ENCODE assay signal across 13 cellular contexts in genomic region chr4:39626261-39626660, GRCh38.
DNase-seq lines count a peak whose midpoint lies in the region; ATAC-seq, FAIRE-seq and TF ChIP-seq lines count a peak whose summit lies in the region.
"Had no signal": no experiment of that assay in that cellular context is flagged by ENCODE, and none has a peak within 500 bp of the region (broad histone marks: within the 10 kb centered on the region; RNA-seq: fewer than 3 reads in every experiment).

No MANE protein-coding gene starts in this region.

- peaks cover 0 to 59% (median 0%) of the 10 kb centered on the region in 11 experiments; a peak in 4 of 22 replicates for H4K20me1 ChIP-seq in BLaER1 treated with 17β-estradiol and CSF1 and Interleukin-3, amounts not matched to agents 10 nM and 100 nM

- peaks cover 0 to 10% (median 0%) of the 10 kb centered on the region in 11 experiments; a peak in 3 of 22 replicates for H3K36me3 ChIP-seq in BLaER1 treated with 17β-estradiol and CSF1 and Interleukin-3, amounts not matched to agents 10 nM and 100 nM

- no peaks in the 10 kb centered on the region for H3K27me3 ChIP-seq in BLaER1 treated with 17β-estradiol and CSF1 and Interleukin-3, amounts not matched to agents 10 nM and 100 nM
- H3K27me3 ChIP-seq: body of pancreas had no signal

- H3K4me3 Mint-ChIP-seq in activated T-cell treated with anti-CD3 and anti-CD28 coated beads, Interleukin-2, amount 50 U/mL, for 24 hours = no peak overlapping the region
- H3K4me3 Mint-ChIP-seq: activated CD4-positive, alpha-beta memory T cell treated with anti-CD3 and anti-CD28 coated beads for 36 hours had no signal

- TF ChIP-seq POLR2A in NB4 (IDR thresholded peaks at IDR 0.05; ENCODE audit: extremely low read depth, insufficient read length) = no peak

- peak; percentile 60 for ATAC-seq in HG02870 (IDR thresholded peaks at IDR 0.05; ENCODE audit: unreplicated experiment)
- ATAC-seq: body of pancreas, K562, sciatic nerve had no signal

- no peak overlapping the region for H3K27ac Mint-ChIP-seq in activated T-cell treated with anti-CD3 and anti-CD28 coated beads, Interleukin-2, amount 50 U/mL, for 24 hours
- H3K27ac Mint-ChIP-seq: activated CD4-positive, alpha-beta memory T cell treated with anti-CD3 and anti-CD28 coated beads for 36 hours had no signal

- peaks cover 38 to 76% (median 63%) of the 10 kb centered on the region in 10 experiments for H3K4me1 ChIP-seq in BLaER1 treated with 17β-estradiol and CSF1 and Interleukin-3, amounts not matched to agents 10 nM and 100 nM

- H3K4me2 ChIP-seq in BLaER1 treated with 17β-estradiol and CSF1 and Interleukin-3, amounts not matched to agents 10 nM and 100 nM = peak overlapping the region; percentile 61 to 88 (median 82)

- peaks cover 5% of the 10 kb centered on the region for H3K36me3 Mint-ChIP-seq in activated T-cell treated with anti-CD3 and anti-CD28 coated beads, Interleukin-2, amount 50 U/mL, for 24 hours (ENCODE audit: low read depth)
- H3K36me3 Mint-ChIP-seq: activated CD4-positive, alpha-beta memory T cell treated with anti-CD3 and anti-CD28 coated beads for 36 hours had no signal

- H3K9ac ChIP-seq in BLaER1 treated with 17β-estradiol and CSF1 and Interleukin-3, amounts not matched to agents 10 nM and 100 nM = no peak overlapping the region

- H3K9me3 Mint-ChIP-seq in activated T-cell treated with anti-CD3 and anti-CD28 coated beads, Interleukin-2, amount 50 U/mL, for 24 hours = no peaks in the 10 kb centered on the region
- H3K9me3 Mint-ChIP-seq: activated CD4-positive, alpha-beta memory T cell treated with anti-CD3 and anti-CD28 coated beads for 36 hours had no signal

- H3K4me1 Mint-ChIP-seq in activated T-cell treated with anti-CD3 and anti-CD28 coated beads, Interleukin-2, amount 50 U/mL, for 24 hours (ENCODE audit: low read depth) = peaks cover 12% of the 10 kb centered on the region

- no peak for TF ChIP-seq CTCF in NB4 (IDR thresholded peaks at IDR 0.05; ENCODE audit: low read depth, low read length)

- peak overlapping the region in 8 of 11 experiments; percentile 54 to 75 (median 68); a peak in 15 of 22 replicates for H3K27ac ChIP-seq in BLaER1 treated with 17β-estradiol and CSF1 and Interleukin-3, amounts not matched to agents 10 nM and 100 nM
- H3K27ac ChIP-seq: body of pancreas had no signal

- DNase-seq in GM19239 (ENCODE audit: insufficient read length, low spot score) (peak; percentile 19), NB4 (ENCODE audit: low read depth) (peak; percentile 91), NCI-H2196 treated with DMSO at 0.1 percent for 48 hours (lab: John Stamatoyannopoulos, UW; ENCODE audit: unreplicated experiment) (no peak), iPS-NIHi11 (ENCODE audit: low spot score) (no peak)
- no peak for DNase-seq in activated naive CD4-positive, alpha-beta T cell (lab: John Stamatoyannopoulos, UW)
- DNase-seq in activated T-cell treated with anti-CD3 and anti-CD28 coated beads, Interleukin-2, amount 50 U/mL, for 24 hours = no peak
- DNase-seq: activated CD4-positive, alpha-beta memory T cell treated with anti-CD3 and anti-CD28 coated beads for 36 hours; body of pancreas; stimulated activated CD8-positive, alpha-beta memory T cell treated with anti-CD3 and anti-CD28 coated beads, Interleukin-4, amount 100 ng/mL, for 48 hours had no signal

- no peak overlapping the region for H3K4me3 ChIP-seq in BLaER1 treated with 17β-estradiol and CSF1 and Interleukin-3, amounts not matched to agents 10 nM and 100 nM
- no peak overlapping the region for H3K4me3 ChIP-seq in NB4 (ENCODE audit: low read depth, low read length)
- H3K4me3 ChIP-seq: body of pancreas, K562 had no signal

- H3K9me3 ChIP-seq in BLaER1 treated with 17β-estradiol and CSF1 and Interleukin-3, amounts not matched to agents 10 nM and 100 nM (replicated peaks in 1 of 11) = 0 out of 22 replicates have a peak, but pooled peaks cover 0 to 6% (median 0%) of the 10 kb centered on the region in 11 experiments
- H3K9me3 ChIP-seq: body of pancreas had no signal

- H3K27me3 Mint-ChIP-seq in activated T-cell treated with anti-CD3 and anti-CD28 coated beads, Interleukin-2, amount 50 U/mL, for 24 hours = no peaks in the 10 kb centered on the region
- H3K27me3 Mint-ChIP-seq: activated CD4-positive, alpha-beta memory T cell treated with anti-CD3 and anti-CD28 coated beads for 36 hours had no signal

- peak; percentile 97 for FAIRE-seq in GM19239 (lab: Jason Lieb, UNC)
- FAIRE-seq: K562 had no signal

Comparison
In these comparisons a context has a peak if more than half of its experiments do, and no peak if none do; other contexts are left out.
1. DNase-seq: peak in GM19239 (single experiment) and NB4 (single experiment); none in NCI-H2196 treated with DMSO at 0.1 percent for 48 hours (single experiment), activated naive CD4-positive, alpha-beta T cell (0 of 4), activated T-cell treated with anti-CD3 and anti-CD28 coated beads, Interleukin-2, amount 50 U/mL, for 24 hours (single experiment) and iPS-NIHi11 (single experiment).